9 cellular contexts compared by ENCODE assay signal in the genomic region with DNA sequence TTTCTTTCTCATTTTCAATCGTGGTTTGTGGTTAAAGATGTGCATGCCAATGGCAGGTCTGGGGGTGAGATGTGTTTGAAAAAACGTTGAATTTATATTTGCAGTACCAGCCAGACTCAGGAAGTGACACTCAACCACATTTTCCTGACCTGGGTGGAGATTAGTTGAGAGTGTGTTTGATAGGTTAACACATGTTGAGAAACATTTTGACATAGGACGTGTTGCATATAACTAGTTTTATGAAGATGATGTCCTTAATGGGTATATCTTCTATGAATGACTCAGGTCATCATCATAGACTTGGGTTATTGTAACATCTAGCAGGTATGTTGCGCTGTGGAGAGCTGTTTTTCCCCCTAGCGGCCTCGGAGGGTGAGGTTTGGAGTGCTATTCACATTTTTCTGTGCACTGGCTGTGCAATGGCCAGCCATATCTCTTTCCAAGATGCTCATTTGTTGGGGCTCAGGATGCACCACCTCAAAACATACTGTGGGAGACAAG. TPM values are rescaled to one million over a fixed set of nuclear protein-coding genes. Genes with fewer than 3 reads are reported as not detected.
DNase-seq lines count a peak whose midpoint lies in the region; ATAC-seq and TF ChIP-seq lines count a peak whose summit lies in the region.
"Had no signal": no experiment of that assay in that cellular context is flagged by ENCODE, and none has a peak within 500 bp of the region (broad histone marks: within the 10 kb centered on the region; RNA-seq: fewer than 3 reads in every experiment).

No MANE protein-coding gene starts in this region.

- no peak overlapping the region for H2BK15ac ChIP-seq in mesenchymal stem cell (ENCODE audit: low read depth, poor library complexity, severe bottlenecking)
- H2BK15ac ChIP-seq in mesendoderm (replicated peaks; ENCODE audit: low read depth) = no peak overlapping the region

- no peak overlapping the region for H4K91ac ChIP-seq in mesenchymal stem cell (ENCODE audit: low read length)

- H3K4me1 ChIP-seq in OCI-LY1 (ENCODE audit: insufficient read depth, low read length, severe bottlenecking) (peaks cover 30% of the 10 kb centered on the region), mesenchymal stem cell (ENCODE audit: control insufficient read depth, insufficient read depth, low read depth, low read length) (peaks cover 6% of the 10 kb centered on the region), mesendoderm (ENCODE audit: control insufficient read depth, low read depth, low read length) (no peaks in the 10 kb centered on the region)

- H2BK12ac ChIP-seq in mesenchymal stem cell (ENCODE audit: low read length in 2 of 2) = peak overlapping the region in 1 of 2 experiments; percentile 7

- H3K4me1 Mint-ChIP-seq in activated T-cell treated with anti-CD3 and anti-CD28 coated beads, Interleukin-2, amount 50 U/mL, for 24 hours (ENCODE audit: low read depth) = peaks cover 44% of the 10 kb centered on the region

- H4K8ac ChIP-seq in mesenchymal stem cell (ENCODE audit: low read length) = no peak overlapping the region
- H4K8ac ChIP-seq in mesendoderm (ENCODE audit: low read depth, low read length) = no peak overlapping the region

- peak overlapping the region; percentile 47 for H3K4me3 ChIP-seq in OCI-LY1 (ENCODE audit: low read depth, low read length, poor library complexity, severe bottlenecking)
- H3K4me3 ChIP-seq in mesenchymal stem cell (ENCODE audit: insufficient read depth in 1 of 2, low read depth in 1 of 2, low read length in 2 of 2) = no peak overlapping the region
- H3K4me3 ChIP-seq in dorsolateral prefrontal cortex = no peak overlapping the region
- H3K4me3 ChIP-seq in mesendoderm (ENCODE audit: low read length) = no peak overlapping the region

- no peak overlapping the region for H4K5ac ChIP-seq in mesendoderm (ENCODE audit: low read length)

- H3K9me2 ChIP-seq in OCI-LY1 (ENCODE audit: low read depth, low read length) = no peaks in the 10 kb centered on the region

- no peaks in the 10 kb centered on the region for H3K9me3 ChIP-seq in OCI-LY1 (ENCODE audit: low read length)
- no peaks in the 10 kb centered on the region for H3K9me3 ChIP-seq in mesenchymal stem cell (ENCODE audit: control insufficient read depth, low read length)

- no peak overlapping the region for H2AK5ac ChIP-seq in mesenchymal stem cell (ENCODE audit: low read length, severe bottlenecking)
- no peak overlapping the region for H2AK5ac ChIP-seq in mesendoderm (ENCODE audit: low read length)

- peak; percentile 81 for ATAC-seq in GM18861 (IDR thresholded peaks at IDR 0.05; ENCODE audit: unreplicated experiment)
- ATAC-seq in HG02938 (IDR thresholded peaks at IDR 0.05; ENCODE audit: unreplicated experiment) = peak; percentile 89

- DNase-seq in activated T-cell treated with anti-CD3 and anti-CD28 coated beads, Interleukin-2, amount 50 U/mL, for 24 hours = peak; percentile 81
- DNase-seq in mesenchymal stem cell = peak; percentile 80
- DNase-seq in dorsolateral prefrontal cortex = no peak
- DNase-seq in mesendoderm = no peak
- no peak for DNase-seq in NCI-H748 (lab: John Stamatoyannopoulos, UW; ENCODE audit: unreplicated experiment)

- H3K79me2 ChIP-seq in OCI-LY1 (ENCODE audit: insufficient read depth, low read length) (no peaks in the 10 kb centered on the region), mesendoderm (ENCODE audit: control insufficient read depth, insufficient read depth, low read length) (no peaks in the 10 kb centered on the region)

- peak; percentile 48; the same call in 1 of the 2 replicates for TF ChIP-seq CTCF in OCI-LY1 (IDR thresholded peaks at IDR 0.05; ENCODE audit: low read length)
- no peak for TF ChIP-seq CTCF in dorsolateral prefrontal cortex (IDR thresholded peaks at IDR 0.05 in 54 of 56, conservative IDR thresholded peaks at IDR 0.05 in 2 of 56; ENCODE audit: low read depth in 1 of 56, partially characterized antibody in 56 of 56)

- H3K9me3 Mint-ChIP-seq in activated T-cell treated with anti-CD3 and anti-CD28 coated beads, Interleukin-2, amount 50 U/mL, for 24 hours = no peaks in the 10 kb centered on the region
- H3K9me3 Mint-ChIP-seq: dendritic cell treated with granulocyte-macrophage colony-stimulating factor and Interleukin-4, amounts not matched to agents 40 ng/mL and 50 ng/mL, for 4 days had no signal

- no peak overlapping the region for H3K14ac ChIP-seq in mesenchymal stem cell (ENCODE audit: low read length in 2 of 2)

- H3K18ac ChIP-seq in mesenchymal stem cell (ENCODE audit: low read depth in 1 of 2, low read length in 2 of 2) (no peak overlapping the region), mesendoderm (ENCODE audit: low read length) (no peak overlapping the region)

- no peaks in the 10 kb centered on the region for H3K36me3 Mint-ChIP-seq in activated T-cell treated with anti-CD3 and anti-CD28 coated beads, Interleukin-2, amount 50 U/mL, for 24 hours (ENCODE audit: low read depth)

- no peak overlapping the region for H2AFZ ChIP-seq in OCI-LY1 (ENCODE audit: low read length)
- H2AFZ ChIP-seq in mesenchymal stem cell (ENCODE audit: low read depth, low read length) = no peak overlapping the region

- H3K23ac ChIP-seq in mesenchymal stem cell (ENCODE audit: low read length in 2 of 2) (no peak overlapping the region), mesendoderm (ENCODE audit: low read length) (no peak overlapping the region)

- no peak overlapping the region for H2BK5ac ChIP-seq in mesenchymal stem cell (ENCODE audit: low read depth, low read length, poor library complexity, severe bottlenecking)
- no peak overlapping the region for H2BK5ac ChIP-seq in mesendoderm (ENCODE audit: low read length)

- H3K27me3 ChIP-seq in OCI-LY1 (ENCODE audit: insufficient read depth, low read length) = no peaks in the 10 kb centered on the region
- H3K27me3 ChIP-seq in mesenchymal stem cell (ENCODE audit: control insufficient read depth in 1 of 2, insufficient read depth in 1 of 2, low read length in 2 of 2) = no peaks in the 10 kb centered on the region
- no peaks in the 10 kb centered on the region for H3K27me3 ChIP-seq in dorsolateral prefrontal cortex
- no peaks in the 10 kb centered on the region for H3K27me3 ChIP-seq in mesendoderm (ENCODE audit: insufficient read depth, low read length, poor library complexity)

- peak overlapping the region; percentile 63 for H3K4me3 Mint-ChIP-seq in activated T-cell treated with anti-CD3 and anti-CD28 coated beads, Interleukin-2, amount 50 U/mL, for 24 hours
- H3K4me3 Mint-ChIP-seq: dendritic cell treated with granulocyte-macrophage colony-stimulating factor and Interleukin-4, amounts not matched to agents 40 ng/mL and 50 ng/mL, for 4 days had no signal

- no peaks in the 10 kb centered on the region for H3F3A ChIP-seq in OCI-LY1 (ENCODE audit: insufficient read depth, low read length)

- H3K27ac ChIP-seq in OCI-LY1 (ENCODE audit: low read depth, low read length, poor library complexity, severe bottlenecking) (peak overlapping the region; percentile 87), mesenchymal stem cell (ENCODE audit: low read length, poor library complexity, severe bottlenecking) (no peak overlapping the region), dorsolateral prefrontal cortex (no peak overlapping the region), mesendoderm (ENCODE audit: low read depth, low read length) (no peak overlapping the region)

- peak overlapping the region; percentile 93 for H3K27ac Mint-ChIP-seq in activated T-cell treated with anti-CD3 and anti-CD28 coated beads, Interleukin-2, amount 50 U/mL, for 24 hours
- H3K27ac Mint-ChIP-seq: dendritic cell treated with granulocyte-macrophage colony-stimulating factor and Interleukin-4, amounts not matched to agents 40 ng/mL and 50 ng/mL, for 4 days had no signal

- no peaks in the 10 kb centered on the region for H4K20me1 ChIP-seq in OCI-LY1 (ENCODE audit: insufficient read depth, low read length)

- no peaks in the 10 kb centered on the region for H3K27me3 Mint-ChIP-seq in activated T-cell treated with anti-CD3 and anti-CD28 coated beads, Interleukin-2, amount 50 U/mL, for 24 hours
- H3K27me3 Mint-ChIP-seq: dendritic cell treated with granulocyte-macrophage colony-stimulating factor and Interleukin-4, amounts not matched to agents 40 ng/mL and 50 ng/mL, for 4 days had no signal

- 18% methylated on average over 6 of the region's 6 CpGs for WGBS in mesenchymal stem cell
- no CpG with 5 or more reads among the region's 6 CpGs for WGBS in mesendoderm (ENCODE audit: extremely low coverage, insufficient coverage, low lambda C conversion rate)

- H2BK120ac ChIP-seq in mesenchymal stem cell (ENCODE audit: low read depth, low read length) (no peak overlapping the region), mesendoderm (ENCODE audit: low read depth, low read length) (no peak overlapping the region)

- no peak overlapping the region for H3K56ac ChIP-seq in mesendoderm (ENCODE audit: low read length)

- peak overlapping the region; percentile 51 for H3K4me2 ChIP-seq in OCI-LY1 (ENCODE audit: low read length)
- no peak overlapping the region for H3K4me2 ChIP-seq in mesenchymal stem cell (ENCODE audit: low read length, poor library complexity, severe bottlenecking)
- no peak overlapping the region for H3K4me2 ChIP-seq in mesendoderm (ENCODE audit: low read length)

- intact Hi-C loops in dorsolateral prefrontal cortex (cut with DNase I) = no loop called here

- H3K4ac ChIP-seq in mesenchymal stem cell (ENCODE audit: low read depth in 1 of 2, low read length in 2 of 2) (no peak overlapping the region), mesendoderm (ENCODE audit: low read depth, low read length) (no peak overlapping the region)

- H3K79me1 ChIP-seq in mesenchymal stem cell (replicated peaks; ENCODE audit: low read length, poor library complexity, severe bottlenecking) = no peaks in the 10 kb centered on the region
- H3K79me1 ChIP-seq in mesendoderm (ENCODE audit: low read length) = no peaks in the 10 kb centered on the region

- no peaks in the 10 kb centered on the region for H3K36me3 ChIP-seq in OCI-LY1 (ENCODE audit: insufficient read depth, low read length)
- no peaks in the 10 kb centered on the region for H3K36me3 ChIP-seq in mesenchymal stem cell (ENCODE audit: control insufficient read depth in 1 of 2, insufficient read depth in 2 of 2, low read depth in 1 of 2, low read length in 2 of 2)
- H3K36me3 ChIP-seq in mesendoderm (ENCODE audit: control insufficient read depth, insufficient read depth, low read length) = no peaks in the 10 kb centered on the region

- H3K9ac ChIP-seq in OCI-LY1 (ENCODE audit: low read length) = peak overlapping the region; percentile 40
- H3K9ac ChIP-seq in mesenchymal stem cell (ENCODE audit: low read length) = no peak overlapping the region
- no peak overlapping the region for H3K9ac ChIP-seq in mesendoderm (ENCODE audit: low read length)

RNA-seq across cellular contexts. Expression of a gene that starts 21.7 kb away (rescaled TPM):
- 0.41 TPM for polyA plus RNA-seq in mesenchymal stem cell (2013, experiment 1 of 2)
- polyA plus RNA-seq in mesenchymal stem cell (2013, experiment 2 of 2) = 0.42 TPM
- total RNA-seq in dorsolateral prefrontal cortex = 10 to 100 TPM in 37 of 120 experiments, 1 to 10 TPM in 83; 1.1 to 23.5 (median 7.0) TPM
- 0.10 TPM for polyA plus RNA-seq in mesendoderm (2013, experiment 1 of 2)
- 0.10 TPM for polyA plus RNA-seq in mesendoderm (2013, experiment 2 of 2)

RNA-seq across cellular contexts. Expression of a gene that starts 53.5 kb away (rescaled TPM):
- 0.22 TPM for polyA plus RNA-seq in mesenchymal stem cell (2013, experiment 1 of 2)
- polyA plus RNA-seq in mesenchymal stem cell (2013, experiment 2 of 2) = 0.37 TPM
- total RNA-seq in dorsolateral prefrontal cortex = 1 to 10 TPM in 101 of 120 experiments, under 1 TPM in 19; 0.48 to 5.2 (median 1.9) TPM
- polyA plus RNA-seq in mesendoderm (2013, experiment 1 of 2) = 0.37 TPM
- polyA plus RNA-seq in mesendoderm (2013, experiment 2 of 2) = 0.35 TPM

Comparison
In these comparisons a context has a peak if more than half of its experiments do, and no peak if none do; other contexts are left out.
1. DNase-seq: peak in activated T-cell treated with anti-CD3 and anti-CD28 coated beads, Interleukin-2, amount 50 U/mL, for 24 hours (single experiment) and mesenchymal stem cell (single experiment); none in dorsolateral prefrontal cortex (0 of 10), mesendoderm (single experiment) and NCI-H748 (single experiment).